13 cellular contexts compared by ENCODE assay signal in genomic region chr2:144453486-144454158, GRCh38.
DNase-seq lines count a peak whose midpoint lies in the region; ATAC-seq, FAIRE-seq and TF ChIP-seq lines count a peak whose summit lies in the region.
"Had no signal": no experiment of that assay in that cellular context is flagged by ENCODE, and none has a peak within 500 bp of the region (broad histone marks: within the 10 kb centered on the region; RNA-seq: fewer than 3 reads in every experiment).

No MANE protein-coding gene starts in this region.

- POLR2A ChIA-PET in activated CD4-positive, alpha-beta T cell treated with anti-CD3 and anti-CD28 coated beads for 36 hours (lab: Charles Lee): no interaction called here
- POLR2A ChIA-PET in RWPE1 (lab: Yijun Ruan, JAX; ENCODE audit: low non-redundant PET): no interaction called here

- H3K36me3 ChIP-seq in astrocyte (ENCODE audit: insufficient read depth, low read length) (no peaks in the 10 kb centered on the region), right lobe of liver (no peaks in the 10 kb centered on the region)

- H3K9me3 Mint-ChIP-seq in activated CD4-positive, alpha-beta T cell treated with anti-CD3 and anti-CD28 coated beads for 36 hours (ENCODE audit: low read depth): no peaks in the 10 kb centered on the region
- no peaks in the 10 kb centered on the region for H3K9me3 Mint-ChIP-seq in astrocyte (ENCODE audit: unreplicated experiment)

- H3K27me3 Mint-ChIP-seq in activated CD4-positive, alpha-beta T cell treated with anti-CD3 and anti-CD28 coated beads for 36 hours: peaks cover 21% of the 10 kb centered on the region
- H3K27me3 Mint-ChIP-seq in astrocyte (ENCODE audit: low read depth, unreplicated experiment): no peaks in the 10 kb centered on the region

- peak overlapping the region; percentile 76 for H3K9ac ChIP-seq in astrocyte (ENCODE audit: low read length)

- H4K20me1 ChIP-seq in astrocyte (ENCODE audit: insufficient read depth, low read length): no peaks in the 10 kb centered on the region

- H3K4me2 ChIP-seq in astrocyte (ENCODE audit: low read length): peak overlapping the region; percentile 83

- peaks cover 23% of the 10 kb centered on the region for H3K79me2 ChIP-seq in astrocyte (ENCODE audit: insufficient read depth, low read length)

- no peak for ATAC-seq in activated CD4-positive, alpha-beta T cell treated with anti-CD3 and anti-CD28 coated beads for 36 hours
- ATAC-seq in right lobe of liver (no peak), HG03354 (IDR thresholded peaks at IDR 0.05; ENCODE audit: poor library complexity, severe bottlenecking, unreplicated experiment) (no peak)
- ATAC-seq: Panc1 had no signal

- TF ChIP-seq POLR2A in right lobe of liver (IDR thresholded peaks at IDR 0.05): no peak

- H3K27ac ChIP-seq in astrocyte (ENCODE audit: low read depth, low read length) (peak overlapping the region; percentile 64), right lobe of liver (peak overlapping the region in 2 of 3 donors; percentile 7 to 44), temporal lobe (ENCODE audit: low read depth, low read length) (peak overlapping the region; percentile 99), RWPE1 (no peak overlapping the region)
- H3K27ac ChIP-seq: 22Rv1 had no signal

- no peaks in the 10 kb centered on the region for H3K36me3 Mint-ChIP-seq in activated CD4-positive, alpha-beta T cell treated with anti-CD3 and anti-CD28 coated beads for 36 hours (ENCODE audit: low read depth)
- no peaks in the 10 kb centered on the region for H3K36me3 Mint-ChIP-seq in astrocyte (ENCODE audit: low read depth, unreplicated experiment)

- H3K9me3 ChIP-seq in astrocyte (ENCODE audit: insufficient read depth, low read depth, low read length): no peaks in the 10 kb centered on the region
- no peaks in the 10 kb centered on the region for H3K9me3 ChIP-seq in right lobe of liver

- CTCF ChIA-PET in activated CD4-positive, alpha-beta T cell treated with anti-CD3 and anti-CD28 coated beads for 36 hours (lab: Charles Lee): no interaction called here
- CTCF ChIA-PET in RWPE1 (lab: Yijun Ruan, JAX): no interaction called here

- H3K4me3 ChIP-seq in astrocyte (ENCODE audit: insufficient read depth, low read depth, low read length): no peak overlapping the region
- H3K4me3 ChIP-seq in right lobe of liver: no peak overlapping the region

- H3K4me3 Mint-ChIP-seq in activated CD4-positive, alpha-beta T cell treated with anti-CD3 and anti-CD28 coated beads for 36 hours: no peak overlapping the region
- H3K4me3 Mint-ChIP-seq in astrocyte (ENCODE audit: unreplicated experiment): peak overlapping the region; percentile 74

- intact Hi-C loops in activated CD4-positive, alpha-beta T cell treated with anti-CD3 and anti-CD28 coated beads for 36 hours (cut with DNase I, micrococcal nuclease): loop anchor here (2.0 kb wide), 2 partner anchors 39 to 63 kb away; no protein-coding TSS in a partner anchor
- intact Hi-C loops in right lobe of liver (cut with DNase I): no loop called here

- no peak overlapping the region for H2AFZ ChIP-seq in astrocyte (ENCODE audit: low read depth, low read length)

- FAIRE-seq in astrocyte (lab: Jason Lieb, UNC): peak; percentile 54

- DNase-seq in activated CD4-positive, alpha-beta T cell treated with anti-CD3 and anti-CD28 coated beads for 36 hours: no peak
- DNase-seq in activated CD4-positive, alpha-beta T cell treated with anti-CD3 and anti-CD28 coated beads, Interleukin-2, amount 50 U/mL, for 4 hours: no peak
- DNase-seq in astrocyte (ENCODE audit: low read depth): peak; percentile 55
- no peak for DNase-seq in right lobe of liver
- DNase-seq in RWPE1 (ENCODE audit: low spot score): no peak
- DNase-seq in stimulated activated naive CD4-positive, alpha-beta T cell (lab: John Stamatoyannopoulos, UW): no peak
- DNase-seq: activated CD4-positive, CD25-positive, alpha-beta regulatory T cell treated with anti-CD3 and anti-CD28 coated beads, Interleukin-2, amount 50 U/mL, for 72 hours; NCI-H187 had no signal

- TF ChIP-seq CTCF in astrocyte (IDR thresholded peaks at IDR 0.05; ENCODE audit: insufficient read depth, low read depth, low read length) (no peak), right lobe of liver (IDR thresholded peaks at IDR 0.05) (no peak), RWPE1 (conservative IDR thresholded peaks at IDR 0.05; ENCODE audit: low read depth) (no peak)

- H3K4me1 Mint-ChIP-seq in activated CD4-positive, alpha-beta T cell treated with anti-CD3 and anti-CD28 coated beads for 36 hours: peaks cover 46% of the 10 kb centered on the region
- peaks cover 78% of the 10 kb centered on the region for H3K4me1 Mint-ChIP-seq in astrocyte (ENCODE audit: low read depth, unreplicated experiment)

- H3K27ac Mint-ChIP-seq in activated CD4-positive, alpha-beta T cell treated with anti-CD3 and anti-CD28 coated beads for 36 hours: peak overlapping the region; percentile 6
- peak overlapping the region; percentile 95 for H3K27ac Mint-ChIP-seq in astrocyte (ENCODE audit: unreplicated experiment)
- H3K27ac Mint-ChIP-seq: activated naive CD8-positive, alpha-beta T cell had no signal

- 54% methylated on average over 5 of the region's 5 CpGs for WGBS in right lobe of liver (ENCODE audit: insufficient coverage, low coverage, low lambda C conversion rate, missing lambda C conversion rate)

- H3K27me3 ChIP-seq in astrocyte (ENCODE audit: insufficient read depth, low read length): no peaks in the 10 kb centered on the region
- no peaks in the 10 kb centered on the region for H3K27me3 ChIP-seq in right lobe of liver

- H3K4me1 ChIP-seq in astrocyte (ENCODE audit: insufficient read depth, low read length) (peaks cover 29% of the 10 kb centered on the region), right lobe of liver (no peaks in the 10 kb centered on the region)

Comparison
In these comparisons a context has a peak if more than half of its experiments do, and no peak if none do; other contexts are left out.
1. intact Hi-C loops: an anchor here in activated CD4-positive, alpha-beta T cell treated with anti-CD3 and anti-CD28 coated beads for 36 hours (2.0 kb wide); none called in right lobe of liver.